In the genomic region with DNA sequence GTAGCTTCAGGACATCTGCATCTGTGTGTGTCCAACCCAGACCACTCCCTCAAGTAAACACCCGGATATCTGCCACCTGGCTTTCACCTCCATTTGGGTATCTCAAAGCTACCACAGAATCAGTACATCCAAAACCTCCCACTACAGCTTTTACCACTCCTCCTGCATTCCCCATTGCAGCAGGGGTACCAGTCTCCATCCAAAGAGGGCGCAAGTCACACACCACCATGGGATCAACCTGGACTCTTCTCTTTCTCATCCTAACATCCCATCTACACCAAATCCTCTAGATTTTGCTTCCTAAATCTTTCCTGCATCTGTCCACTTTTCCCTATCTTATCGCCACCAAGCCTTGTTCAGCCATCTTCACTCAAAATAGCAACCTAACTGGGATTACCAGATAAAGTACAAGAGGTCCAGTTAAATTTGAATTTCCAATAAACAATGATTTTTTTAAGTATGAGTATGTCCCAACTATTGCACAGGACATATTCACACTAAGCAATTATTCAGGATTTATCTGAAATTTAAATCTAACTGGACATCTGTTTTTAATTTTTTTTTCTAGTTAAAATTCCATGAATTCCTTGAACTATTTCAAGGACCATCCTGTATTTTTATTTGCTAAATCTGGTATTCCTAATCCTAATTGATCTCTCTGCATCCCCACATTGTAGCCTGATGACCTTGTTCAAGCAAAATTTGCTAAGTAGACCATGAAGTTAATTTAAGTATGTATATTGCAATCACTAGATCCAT, we compare ENCODE assay signal across 12 cellular contexts.
DNase-seq lines count a peak whose midpoint lies in the region; TF ChIP-seq lines count a peak whose summit lies in the region.
"Had no signal": no experiment of that assay in that cellular context is flagged by ENCODE, and none has a peak within 500 bp of the region (broad histone marks: within the 10 kb centered on the region; RNA-seq: fewer than 3 reads in every experiment).

No MANE protein-coding gene starts in this region.

- peak; percentile 29 for DNase-seq in NCI-H1092 treated with DMSO at 0.1 percent for 48 hours (lab: John Stamatoyannopoulos, UW)
- DNase-seq in NCI-H1092 (lab: John Stamatoyannopoulos, UW): no peak
- DNase-seq in NB4 (ENCODE audit: low read depth): no peak
- no peak for DNase-seq in brain microvascular endothelial cell
- DNase-seq in neural progenitor cell (ENCODE audit: low spot score): peak; percentile 67
- no peak for DNase-seq in activated CD8-positive, alpha-beta memory T cell treated with anti-CD3 and anti-CD28 coated beads, Interleukin-2, amount 50 U/mL, for 4 hours
- no peak for DNase-seq in epidermal melanocyte (ENCODE audit: insufficient read length, low spot score)
- no peak for DNase-seq in islet precursor cell
- DNase-seq: foreskin melanocyte, naive B cell had no signal

- peaks cover 4% of the 10 kb centered on the region for H3K4me1 Mint-ChIP-seq in neural progenitor cell

- H3K27me3 Mint-ChIP-seq in neural progenitor cell (ENCODE audit: insufficient read depth, low read depth): peaks cover 5% of the 10 kb centered on the region

- no peak overlapping the region for H3K4me3 ChIP-seq in NB4 (ENCODE audit: low read depth, low read length)
- no peak overlapping the region for H3K4me3 ChIP-seq in brain microvascular endothelial cell (ENCODE audit: low read depth, low read length)
- H3K4me3 ChIP-seq in neural progenitor cell: no peak overlapping the region

- no peaks in the 10 kb centered on the region for H4K20me1 ChIP-seq in neural progenitor cell (ENCODE audit: low read depth)

- H3K36me3 ChIP-seq in brain microvascular endothelial cell (replicated peaks): no peaks in the 10 kb centered on the region
- H3K36me3 ChIP-seq in neural progenitor cell: no peaks in the 10 kb centered on the region

- no peak overlapping the region for H3K4me3 Mint-ChIP-seq in neural progenitor cell

- TF ChIP-seq POLR2A in NB4 (IDR thresholded peaks at IDR 0.05; ENCODE audit: extremely low read depth, insufficient read length): no peak

- H3K27me3 ChIP-seq in brain microvascular endothelial cell (replicated peaks): peaks cover 10% of the 10 kb centered on the region
- no peaks in the 10 kb centered on the region for H3K27me3 ChIP-seq in neural progenitor cell

- H3K27ac ChIP-seq in brain microvascular endothelial cell (no peak overlapping the region), neural progenitor cell (no peak overlapping the region)
- H3K27ac ChIP-seq: KMS-11 had no signal

- no peaks in the 10 kb centered on the region for H3K4me1 ChIP-seq in neural progenitor cell

- peaks cover 3% of the 10 kb centered on the region for H3K9me3 Mint-ChIP-seq in neural progenitor cell
- H3K9me3 Mint-ChIP-seq: activated T-helper 2 cell treated with anti-CD3 and anti-CD28 coated beads, Interferon-gamma antibody, Interleukin-2, Interleukin-4, amounts not matched to agents 10 μg/mL and 5 μg/mL and 100 μg/mL, durations not matched to agents 14 hours and 24 hours and 36 hours had no signal

- no peak overlapping the region for H3K4me2 ChIP-seq in neural progenitor cell
- H3K4me2 ChIP-seq: KMS-11 had no signal

- peak overlapping the region; percentile 0 for H3K27ac Mint-ChIP-seq in neural progenitor cell
- H3K27ac Mint-ChIP-seq: activated T-helper 2 cell treated with anti-CD3 and anti-CD28 coated beads, Interferon-gamma antibody, Interleukin-2, Interleukin-4, amounts not matched to agents 10 μg/mL and 5 μg/mL and 100 μg/mL, durations not matched to agents 14 hours and 24 hours and 36 hours had no signal

- peak overlapping the region; percentile 32 for H2AFZ ChIP-seq in neural progenitor cell (replicated peaks)

- in situ Hi-C loops in brain microvascular endothelial cell (cut with HindIII; ENCODE audit: low pct_ligation_motif_present, low sequenced_read_pairs): no loop called here

- no peaks in the 10 kb centered on the region for H3F3A ChIP-seq in neural progenitor cell (ENCODE audit: low read depth)

- no peaks in the 10 kb centered on the region for H3K9me3 ChIP-seq in neural progenitor cell (ENCODE audit: low read depth)

- H3K9ac ChIP-seq in neural progenitor cell: no peak overlapping the region
- H3K9ac ChIP-seq: KMS-11 had no signal

- no peaks in the 10 kb centered on the region for H3K79me2 ChIP-seq in neural progenitor cell (ENCODE audit: low read depth)

- no peaks in the 10 kb centered on the region for H3K36me3 Mint-ChIP-seq in neural progenitor cell

- TF ChIP-seq CTCF in NB4 (IDR thresholded peaks at IDR 0.05; ENCODE audit: low read depth, low read length) (peak; percentile 18), brain microvascular endothelial cell (IDR thresholded peaks at IDR 0.05; ENCODE audit: low read depth, low read length, missing control alignments) (peak; percentile 54), neural progenitor cell (IDR thresholded peaks at IDR 0.05) (peak; percentile 72)

Comparison
In these comparisons a context has a peak if more than half of its experiments do, and no peak if none do; other contexts are left out.
1. DNase-seq: peak in NCI-H1092 treated with DMSO at 0.1 percent for 48 hours (single experiment) and neural progenitor cell (single experiment); none in NCI-H1092 (single experiment), NB4 (single experiment), brain microvascular endothelial cell (single experiment), activated CD8-positive, alpha-beta memory T cell treated with anti-CD3 and anti-CD28 coated beads, Interleukin-2, amount 50 U/mL, for 4 hours (single experiment), epidermal melanocyte (single experiment) and islet precursor cell (single experiment).
2. CTCF ChIP-seq: peak in every context shown above with its lines; median percentile 72 in neural progenitor cell; 54 in brain microvascular endothelial cell; 18 in NB4.